In the genomic region with DNA sequence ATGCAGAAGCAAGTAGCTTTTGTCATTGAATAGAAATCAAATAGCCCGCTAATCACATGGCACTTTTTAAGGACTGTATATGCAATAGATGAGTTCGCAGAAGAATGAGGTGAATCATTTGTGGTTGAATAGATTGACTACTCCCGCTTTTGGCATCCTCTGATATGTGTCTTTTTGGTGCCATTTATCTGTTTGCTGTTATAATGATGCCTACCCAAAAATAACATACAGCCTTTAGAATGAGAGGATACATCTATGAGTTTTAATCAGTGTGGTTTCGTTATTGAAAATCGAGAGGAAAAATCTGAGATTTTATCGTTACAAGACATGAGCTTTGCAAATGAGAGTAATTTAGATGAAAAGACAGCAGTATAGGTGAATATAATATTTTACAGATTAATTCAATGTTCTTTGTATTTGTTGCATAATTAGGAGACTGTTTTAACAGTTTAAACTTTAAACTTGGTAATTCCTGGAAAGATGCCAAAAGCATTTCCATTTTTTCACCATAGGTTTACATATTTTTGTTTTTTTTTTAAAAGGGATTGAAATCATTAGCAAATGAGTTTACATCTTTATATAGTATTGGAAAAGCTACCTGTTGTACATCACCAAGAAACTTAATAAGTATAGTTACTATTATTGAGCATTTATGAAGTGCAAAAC, we compare ENCODE assay signal across 1 cellular context.
TF ChIP-seq lines count a peak whose summit lies in the region.

No MANE protein-coding gene starts in this region.

TF ChIP-seq in HCT116, 20 proteins besides CTCF, POLR2A, EP300 and RAD21 (continued from another document):
- TF ChIP-seq ZBTB33 (IDR thresholded peaks at IDR 0.05; ENCODE audit: extremely low read depth, insufficient replicate concordance, low read length) (no peak), EZH2phosphoT487 (IDR thresholded peaks at IDR 0.05; ENCODE audit: borderline replicate concordance) (no peak), ZNF274 (IDR thresholded peaks at IDR 0.05; ENCODE audit: low read depth, low read length) (no peak)
